In genomic region chr3:17411157-17411877, GRCh38 we compare ENCODE assay signal across 13 cellular contexts.
"Had no signal": no experiment of that assay in that cellular context is flagged by ENCODE, and none has a peak within 500 bp of the region (broad histone marks: within the 10 kb centered on the region; RNA-seq: fewer than 3 reads in every experiment).

No MANE protein-coding gene starts in this region.

- H3K27ac ChIP-seq: coronary artery, prostate gland, right lobe of liver, spleen, transverse colon had no signal

- H3K4me3 ChIP-seq: coronary artery, prostate gland, right lobe of liver, spleen, transverse colon had no signal

- H3K36me3 ChIP-seq: prostate gland, right lobe of liver, transverse colon had no signal

- H3K27me3 ChIP-seq: right lobe of liver, spleen, transverse colon had no signal

- H3K4me1 ChIP-seq: prostate gland, right lobe of liver, spleen, transverse colon had no signal

- DNase-seq: activated naive CD4-positive, alpha-beta T cell treated with anti-CD3 and anti-CD28 coated beads, Interleukin-2, amount 10 ng/mL, durations not matched to agents 7 days and 5 days; caudate nucleus; effector CD8-positive, alpha-beta T cell; hippocampal formation; left colon; nucleus accumbens; right lobe of liver; spleen; stimulated activated CD4-positive, alpha-beta T cell treated with anti-CD3 and anti-CD28 coated beads, Interleukin-1b, Interleukin-23, amount 100 ng/mL, for 48 hours; substantia nigra; transverse colon had no signal

- H3K9me3 ChIP-seq: prostate gland, right lobe of liver, spleen, transverse colon had no signal
